In the genomic region with DNA sequence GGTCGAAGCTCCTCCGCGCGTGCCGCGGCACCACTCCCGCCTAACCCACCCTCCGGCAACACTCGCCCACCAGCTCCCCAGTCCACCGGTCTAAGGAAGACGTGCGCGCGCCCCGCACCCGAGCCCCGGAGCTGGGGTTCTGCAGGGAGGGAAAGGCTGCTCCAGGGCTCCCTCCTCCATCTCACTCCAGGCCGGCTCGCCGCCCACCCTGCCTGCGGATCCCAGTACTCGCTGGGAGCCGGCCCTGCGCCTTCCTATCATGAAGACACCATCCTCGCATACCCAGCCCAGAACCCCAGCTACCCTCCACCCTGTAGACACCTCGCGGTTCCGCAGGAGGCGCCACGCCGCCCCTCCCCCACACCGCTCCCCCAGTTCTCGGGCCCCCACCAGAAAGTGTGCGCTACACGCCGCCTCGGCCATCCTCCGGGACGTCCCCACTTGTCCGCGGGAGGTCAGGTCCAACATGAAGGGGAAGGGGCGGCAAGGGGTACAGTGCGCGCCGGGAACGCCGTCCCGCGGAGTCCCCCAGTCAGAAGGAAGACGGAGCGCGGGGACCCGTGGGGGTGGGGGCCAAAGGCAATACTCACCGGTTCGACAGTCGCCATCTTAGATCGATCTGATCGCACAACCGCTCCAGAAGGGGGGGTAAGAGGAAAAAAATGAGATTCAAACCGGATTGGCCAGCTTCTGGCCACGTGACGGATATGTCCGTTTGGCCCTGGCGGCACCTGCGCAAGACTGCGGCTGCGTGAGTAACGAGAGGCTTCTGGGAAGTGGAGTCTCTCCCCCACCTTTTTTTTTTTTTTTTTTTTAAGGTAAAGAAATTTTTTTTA, we compare ENCODE assay signal across 8 cellular contexts. TPM values are rescaled to one million over a fixed set of nuclear protein-coding genes. Genes with fewer than 3 reads are reported as not detected.
DNase-seq lines count a peak whose midpoint lies in the region; ATAC-seq, FAIRE-seq and TF ChIP-seq lines count a peak whose summit lies in the region.

A gene with protein sequence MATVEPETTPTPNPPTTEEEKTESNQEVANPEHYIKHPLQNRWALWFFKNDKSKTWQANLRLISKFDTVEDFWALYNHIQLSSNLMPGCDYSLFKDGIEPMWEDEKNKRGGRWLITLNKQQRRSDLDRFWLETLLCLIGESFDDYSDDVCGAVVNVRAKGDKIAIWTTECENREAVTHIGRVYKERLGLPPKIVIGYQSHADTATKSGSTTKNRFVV (minus strand): TSS at position 629 of the 836 bp plus-strand sequence. CDS start 21 bp downstream, at position 608.

- peak within 1 kb of the TSS; percentile 97 for H3K9ac ChIP-seq in astrocyte (ENCODE audit: low read length)
- H3K9ac ChIP-seq in rectal smooth muscle tissue (ENCODE audit: low read length): peak within 1 kb of the TSS; percentile 34

- ATAC-seq in GM18505 (IDR thresholded peaks at IDR 0.05; ENCODE audit: unreplicated experiment) (peak; percentile 68), HG02973 (IDR thresholded peaks at IDR 0.05; ENCODE audit: unreplicated experiment) (peak; percentile 59), aorta (ENCODE audit: low FRiP score) (peak; percentile 98)

- H3K27me3 Mint-ChIP-seq in astrocyte (ENCODE audit: low read depth, unreplicated experiment): no peaks in the 10 kb centered on the region

- H3K4me1 Mint-ChIP-seq in astrocyte (ENCODE audit: low read depth, unreplicated experiment): peaks cover 17% of the 10 kb centered on the region

- TF ChIP-seq CTCF in astrocyte (IDR thresholded peaks at IDR 0.05; ENCODE audit: insufficient read depth, low read depth, low read length): no peak

- intact Hi-C loops in aorta (cut with DNase I): loop anchor here (5.0 to 10.0 kb wide), 5 partner anchors 69 to 479 kb away; a partner anchor contains a TSS

- H3K4me2 ChIP-seq in astrocyte (ENCODE audit: low read length): peak within 1 kb of the TSS; percentile 99

- DNase-seq in NCI-H2029 (lab: John Stamatoyannopoulos, UW) (peak; percentile 96), T-helper 22 cell (ENCODE audit: low read depth) (peak; percentile 97), astrocyte (ENCODE audit: low read depth) (peak; percentile 97), hepatic stellate cell (ENCODE audit: low spot score) (peak; percentile 95), aorta (peak; percentile 98 to 99)

- peak; percentile 73 for TF ChIP-seq POLR2A in GM18505 (IDR thresholded peaks at IDR 0.05; ENCODE audit: borderline replicate concordance, extremely low read depth, insufficient read depth, insufficient read length)

- peaks cover 52% of the 10 kb centered on the region for H3K79me2 ChIP-seq in astrocyte (ENCODE audit: insufficient read depth, low read length)

- H3K36me3 Mint-ChIP-seq in astrocyte (ENCODE audit: low read depth, unreplicated experiment): peaks cover 6% of the 10 kb centered on the region

- H4K20me1 ChIP-seq in astrocyte (ENCODE audit: insufficient read depth, low read length): peaks cover 38% of the 10 kb centered on the region

- H3K4me3 ChIP-seq in astrocyte (ENCODE audit: insufficient read depth, low read depth, low read length) (peak within 1 kb of the TSS; percentile 86), rectal smooth muscle tissue (ENCODE audit: low read length) (peak within 1 kb of the TSS; percentile 82), aorta (ENCODE audit: low read length in 2 of 2) (peak within 1 kb of the TSS; percentile 72 to 84)

- no peak for FAIRE-seq in astrocyte (lab: Jason Lieb, UNC)

- H3K9me3 ChIP-seq in astrocyte (ENCODE audit: insufficient read depth, low read depth, low read length) (no peaks in the 10 kb centered on the region), aorta (ENCODE audit: control insufficient read depth, low read length) (no peaks in the 10 kb centered on the region)

- peaks cover 7% of the 10 kb centered on the region for H3K4me1 ChIP-seq in astrocyte (ENCODE audit: insufficient read depth, low read length)
- peaks cover 13% of the 10 kb centered on the region for H3K4me1 ChIP-seq in rectal smooth muscle tissue (ENCODE audit: control insufficient read depth, insufficient read depth, low read length)
- no peaks in the 10 kb centered on the region for H3K4me1 ChIP-seq in aorta (ENCODE audit: control insufficient read depth in 1 of 2, insufficient read depth in 2 of 2, low read length in 2 of 2)

- H3K27ac Mint-ChIP-seq in astrocyte (ENCODE audit: unreplicated experiment): peak within 1 kb of the TSS; percentile 91

- H3K9me3 Mint-ChIP-seq in astrocyte (ENCODE audit: unreplicated experiment): peaks cover 3% of the 10 kb centered on the region

- H3K27me3 ChIP-seq in astrocyte (ENCODE audit: insufficient read depth, low read length): no peaks in the 10 kb centered on the region
- no peaks in the 10 kb centered on the region for H3K27me3 ChIP-seq in rectal smooth muscle tissue (ENCODE audit: control insufficient read depth, insufficient read depth, low read length)
- no peaks in the 10 kb centered on the region for H3K27me3 ChIP-seq in aorta (ENCODE audit: control insufficient read depth in 1 of 2, insufficient read depth in 2 of 2, low read length in 1 of 2)

- peak within 1 kb of the TSS; percentile 99 for H3K27ac ChIP-seq in astrocyte (ENCODE audit: low read depth, low read length)
- H3K27ac ChIP-seq in rectal smooth muscle tissue (ENCODE audit: low read depth, low read length): peak within 1 kb of the TSS; percentile 97
- H3K27ac ChIP-seq in aorta (ENCODE audit: low read depth in 1 of 2, low read length in 2 of 2): peak within 1 kb of the TSS; percentile 34 to 97

- peaks cover 7% of the 10 kb centered on the region for H3K36me3 ChIP-seq in astrocyte (ENCODE audit: insufficient read depth, low read length)
- no peaks in the 10 kb centered on the region for H3K36me3 ChIP-seq in rectal smooth muscle tissue (ENCODE audit: control insufficient read depth, insufficient read depth, low read length)
- no peaks in the 10 kb centered on the region for H3K36me3 ChIP-seq in aorta (ENCODE audit: control insufficient read depth in 1 of 2, insufficient read depth in 2 of 2, low read length in 1 of 2)

- WGBS in aorta, 2 donors: 0 to 1% methylated on average over 68 of the region's 68 CpGs

- H3K4me3 Mint-ChIP-seq in astrocyte (ENCODE audit: unreplicated experiment): peak within 1 kb of the TSS; percentile 97

- peak within 1 kb of the TSS; percentile 89 for H2AFZ ChIP-seq in astrocyte (ENCODE audit: low read depth, low read length)

RNA-seq across cellular contexts. Expression of the gene that starts here (rescaled TPM):
- total RNA-seq in astrocyte (103 and 110 TPM in 2 replicates), aorta (10 to 100 TPM; 60.3 to 72.8 TPM)
- polyA plus RNA-seq in aorta: 10 to 100 TPM; 34.0 to 79.3 TPM

Comparison
In these comparisons a context has a peak if more than half of its experiments do, and no peak if none do; other contexts are left out.
1. Peak in every context shown above with its lines: DNase-seq, ATAC-seq, H3K4me3 ChIP-seq and H3K27ac ChIP-seq.